ENCODE assay signal across 25 cellular contexts in the genomic region with DNA sequence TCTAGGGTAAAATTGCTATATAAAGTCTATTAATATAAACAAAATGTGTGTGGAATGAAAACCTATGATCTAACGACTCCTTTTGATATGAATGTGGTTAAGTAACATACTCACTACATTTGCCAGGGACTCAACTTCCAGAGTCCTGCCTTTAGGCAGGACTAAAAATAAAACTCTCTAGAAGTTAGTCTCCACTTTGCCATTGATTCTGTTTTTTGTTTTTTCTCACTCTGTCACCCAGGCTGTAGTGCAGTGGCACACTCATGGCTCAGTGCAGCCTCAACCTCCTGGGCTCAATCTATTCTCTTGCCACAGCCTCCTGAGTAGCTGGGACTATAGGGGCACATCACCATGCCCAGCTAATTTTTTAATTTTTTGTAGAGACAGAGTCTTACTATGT.
"Had no signal": no experiment of that assay in that cellular context is flagged by ENCODE, and none has a peak within 500 bp of the region (broad histone marks: within the 10 kb centered on the region; RNA-seq: fewer than 3 reads in every experiment).

No MANE protein-coding gene starts in this region.

- H3K27ac ChIP-seq: hepatocyte, pancreas, prostate gland, right lobe of liver, tibial nerve, upper lobe of left lung, vagina had no signal

- H3K27me3 ChIP-seq: heart right ventricle, hepatocyte, pancreas, right lobe of liver, tibial nerve, upper lobe of left lung, vagina had no signal

- H3K36me3 ChIP-seq: pancreas, prostate gland, vagina had no signal

- H3K4me3 Mint-ChIP-seq: memory B cell; naive thymus-derived CD4-positive, alpha-beta T cell; natural killer cell treated with Interleukin-12 subunit alpha and Interleukin-12 subunit beta and Interleukin-15 and Interleukin-18, amount 100 ng/mL, for 72 hours; stimulated activated naive CD8-positive, alpha-beta T cell treated with anti-CD3 and anti-CD28 coated beads, Interleukin-15, amount 100 ng/mL, for 72 hours had no signal

- H3K27me3 Mint-ChIP-seq: memory B cell; naive thymus-derived CD4-positive, alpha-beta T cell; natural killer cell treated with Interleukin-12 subunit alpha and Interleukin-12 subunit beta and Interleukin-15 and Interleukin-18, amount 100 ng/mL, for 72 hours; stimulated activated naive CD8-positive, alpha-beta T cell treated with anti-CD3 and anti-CD28 coated beads, Interleukin-15, amount 100 ng/mL, for 72 hours had no signal

- H3K9me3 Mint-ChIP-seq: memory B cell; naive thymus-derived CD4-positive, alpha-beta T cell; natural killer cell treated with Interleukin-12 subunit alpha and Interleukin-12 subunit beta and Interleukin-15 and Interleukin-18, amount 100 ng/mL, for 72 hours; stimulated activated naive CD8-positive, alpha-beta T cell treated with anti-CD3 and anti-CD28 coated beads, Interleukin-15, amount 100 ng/mL, for 72 hours had no signal

- H3K9me3 ChIP-seq: heart right ventricle, mucosa of descending colon, pancreas, prostate gland, right lobe of liver, tibial nerve, upper lobe of left lung, vagina had no signal

- H3K4me3 ChIP-seq: heart right ventricle, hepatocyte, mucosa of descending colon, pancreas, prostate gland, right lobe of liver, smooth muscle cell, tibial nerve, upper lobe of left lung, vagina had no signal

- DNase-seq: heart right ventricle; islet precursor cell; midbrain; mucosa of descending colon; naive thymus-derived CD4-positive, alpha-beta T cell; pancreas; posterior cingulate gyrus; retina; right lobe of liver; stimulated activated CD4-positive, alpha-beta T cell treated with anti-CD3 and anti-CD28 coated beads, Interleukin-12 subunit alpha, Interleukin-12 subunit beta, amount 100 ng/mL, for 4 hours; stimulated activated CD4-positive, alpha-beta T cell treated with anti-CD3 and anti-CD28 coated beads, Interleukin-15, amount 100 ng/mL, for 24 hours; stimulated activated CD4-positive, alpha-beta T cell treated with anti-CD3 and anti-CD28 coated beads, Interleukin-2, amount 100 ng/mL, for 24 hours; stimulated activated CD4-positive, alpha-beta T cell treated with anti-CD3 and anti-CD28 coated beads, Interleukin-4, amount 100 ng/mL, for 1 hour; stimulated activated naive CD4-positive, alpha-beta T cell treated with Interleukin-2 at 50 U/mL for 16 hours; stimulated activated naive CD8-positive, alpha-beta T cell treated with anti-CD3 and anti-CD28 coated beads, Interleukin-15, amount 100 ng/mL, for 72 hours; substantia nigra; upper lobe of left lung had no signal

- H3K4me1 Mint-ChIP-seq: stimulated activated naive CD8-positive, alpha-beta T cell treated with anti-CD3 and anti-CD28 coated beads, Interleukin-15, amount 100 ng/mL, for 72 hours had no signal

- ATAC-seq: left lobe of liver; mucosa of descending colon; naive thymus-derived CD4-positive, alpha-beta T cell; natural killer cell treated with Interleukin-12 subunit alpha and Interleukin-12 subunit beta and Interleukin-15 and Interleukin-18, amount 100 ng/mL, for 72 hours; pancreas; right lobe of liver; stimulated activated naive CD8-positive, alpha-beta T cell treated with anti-CD3 and anti-CD28 coated beads, Interleukin-15, amount 100 ng/mL, for 72 hours had no signal

- H3K27ac Mint-ChIP-seq: memory B cell; natural killer cell treated with Interleukin-12 subunit alpha and Interleukin-12 subunit beta and Interleukin-15 and Interleukin-18, amount 100 ng/mL, for 72 hours; stimulated activated naive CD8-positive, alpha-beta T cell treated with anti-CD3 and anti-CD28 coated beads, Interleukin-15, amount 100 ng/mL, for 72 hours had no signal

- H3K4me1 ChIP-seq: pancreas, prostate gland, right lobe of liver, upper lobe of left lung, vagina had no signal
